Comparison of ENCODE assay signal across 37 cellular contexts in genomic region chr17:82819015-82819414, GRCh38. TPM values are rescaled to one million over a fixed set of nuclear protein-coding genes. Genes with fewer than 3 reads are reported as not detected.
"Had no signal": no experiment of that assay in that cellular context is flagged by ENCODE, and none has a peak within 500 bp of the region (broad histone marks: within the 10 kb centered on the region; RNA-seq: fewer than 3 reads in every experiment).

No MANE protein-coding gene starts in this region.

- H3K27me3 Mint-ChIP-seq: activated CD4-positive, alpha-beta memory T cell treated with anti-CD3 and anti-CD28 coated beads for 36 hours; activated CD4-positive, alpha-beta T cell treated with anti-CD3 and anti-CD28 coated beads, Interleukin-2, amount 10 ng/mL, durations not matched to agents 24 days and 14 days; activated naive CD4-positive, alpha-beta T cell treated with anti-CD3 and anti-CD28 coated beads, Interleukin-2, amount 10 ng/mL, durations not matched to agents 7 days and 5 days; activated naive CD8-positive, alpha-beta T cell treated with anti-CD3 and anti-CD28 coated beads, Interleukin-2, amount 10 ng/mL, durations not matched to agents 7 days and 5 days; naive thymus-derived CD8-positive, alpha-beta T cell had no signal

- H3K4me3 ChIP-seq: gastroesophageal sphincter, right atrium auricular region, smooth muscle cell, testis, transverse colon had no signal

- H3K27ac Mint-ChIP-seq: activated CD4-positive, alpha-beta memory T cell treated with anti-CD3 and anti-CD28 coated beads for 36 hours; activated CD4-positive, alpha-beta T cell treated with anti-CD3 and anti-CD28 coated beads, Interleukin-2, amount 10 ng/mL, durations not matched to agents 24 days and 14 days; activated naive CD4-positive, alpha-beta T cell treated with anti-CD3 and anti-CD28 coated beads, Interleukin-2, amount 10 ng/mL, durations not matched to agents 7 days and 5 days; activated naive CD8-positive, alpha-beta T cell treated with anti-CD3 and anti-CD28 coated beads, Interleukin-2, amount 10 ng/mL, durations not matched to agents 7 days and 5 days; activated T-helper 1 cell treated with anti-CD3 and anti-CD28 coated beads, Interleukin-12 subunit alpha, Interleukin-12 subunit beta, Interleukin-2, Interleukin-4 antibody, amounts not matched to agents 30 ng/mL and 10 ng/mL and 1 ng/mL, durations not matched to agents 14 hours and 24 hours and 36 hours had no signal

- H3K4me1 ChIP-seq: gastroesophageal sphincter, parathyroid adenoma, right atrium auricular region, testis had no signal

- H3K27ac ChIP-seq: brain microvascular endothelial cell, gastroesophageal sphincter, parathyroid adenoma, right atrium auricular region, testis, transverse colon, WERI-Rb-1 had no signal

- H3K36me3 ChIP-seq: brain microvascular endothelial cell had no signal

- DNase-seq: activated CD4-positive, alpha-beta memory T cell treated with anti-CD3 and anti-CD28 coated beads for 36 hours; activated CD4-positive, alpha-beta T cell treated with anti-CD3 and anti-CD28 coated beads, Interleukin-2, amount 10 ng/mL, durations not matched to agents 24 days and 14 days; activated CD4-positive, CD25-positive, alpha-beta regulatory T cell treated with anti-CD3 and anti-CD28 coated beads, Interleukin-2, amount 50 U/mL, for 72 hours; activated CD8-positive, alpha-beta memory T cell treated with anti-CD3 and anti-CD28 coated beads, Interleukin-2, amount 50 U/mL, for 4 hours; activated effector memory CD4-positive, alpha-beta T cell treated with anti-CD3 and anti-CD28 coated beads, Interleukin-2, amount 50 U/mL, for 16 hours; activated naive CD4-positive, alpha-beta T cell treated with anti-CD3 and anti-CD28 coated beads, Interleukin-2, amount 10 ng/mL, durations not matched to agents 7 days and 5 days; activated naive CD8-positive, alpha-beta T cell treated with anti-CD3 and anti-CD28 coated beads, Interleukin-2, amount 10 ng/mL, durations not matched to agents 7 days and 5 days; activated T-cell treated with anti-CD3 and anti-CD28 coated beads, Interleukin-2, amount 50 U/mL, for 1 hour; amniotic stem cell; brain microvascular endothelial cell; cortex of kidney; head of caudate nucleus; hippocampal formation; mammary epithelial cell; midbrain; naive thymus-derived CD8-positive, alpha-beta T cell; occipital lobe; stimulated activated CD4-positive, alpha-beta T cell treated with anti-CD3 and anti-CD28 coated beads, Interleukin-2, amount 100 ng/mL, for 24 hours; stimulated activated naive CD4-positive, alpha-beta T cell treated with Interleukin-2 at 50 U/mL for 16 hours; T-helper 9 cell; testis; transverse colon; WERI-Rb-1 had no signal

- H2AFZ ChIP-seq: parathyroid adenoma had no signal

- ATAC-seq: gastroesophageal sphincter; left colon; naive thymus-derived CD8-positive, alpha-beta T cell had no signal

- H3K4me3 Mint-ChIP-seq: activated CD4-positive, alpha-beta memory T cell treated with anti-CD3 and anti-CD28 coated beads for 36 hours; activated CD4-positive, alpha-beta T cell treated with anti-CD3 and anti-CD28 coated beads, Interleukin-2, amount 10 ng/mL, durations not matched to agents 24 days and 14 days; activated naive CD4-positive, alpha-beta T cell treated with anti-CD3 and anti-CD28 coated beads, Interleukin-2, amount 10 ng/mL, durations not matched to agents 7 days and 5 days; activated naive CD8-positive, alpha-beta T cell treated with anti-CD3 and anti-CD28 coated beads, Interleukin-2, amount 10 ng/mL, durations not matched to agents 7 days and 5 days; activated T-helper 1 cell treated with anti-CD3 and anti-CD28 coated beads, Interleukin-12 subunit alpha, Interleukin-12 subunit beta, Interleukin-2, Interleukin-4 antibody, amounts not matched to agents 30 ng/mL and 10 ng/mL and 1 ng/mL, durations not matched to agents 14 hours and 24 hours and 36 hours; neural crest cell had no signal

- H3K27me3 ChIP-seq: brain microvascular endothelial cell, gastroesophageal sphincter, right atrium auricular region, testis, transverse colon had no signal

- H3K9me3 ChIP-seq: testis had no signal

- H3K4me2 ChIP-seq: smooth muscle cell had no signal

- H3K9ac ChIP-seq: parathyroid adenoma had no signal

- H3K4me1 Mint-ChIP-seq: neural crest cell had no signal

RNA-seq across cellular contexts. Expression of gene ZNF750, which starts 20.8 kb away (rescaled TPM):
- total RNA-seq: activated CD4-positive, alpha-beta memory T cell treated with anti-CD3 and anti-CD28 coated beads for 36 hours; activated CD4-positive, alpha-beta T cell treated with anti-CD3 and anti-CD28 coated beads, Interleukin-2, amount 10 ng/mL, durations not matched to agents 24 days and 14 days; activated CD8-positive, alpha-beta memory T cell treated with anti-CD3 and anti-CD28 coated beads for 36 hours; activated naive CD8-positive, alpha-beta T cell treated with anti-CD3 and anti-CD28 coated beads, Interleukin-2, amount 10 ng/mL, durations not matched to agents 7 days and 5 days; activated T-helper 1 cell treated with anti-CD3 and anti-CD28 coated beads, Interleukin-12 subunit alpha, Interleukin-12 subunit beta, Interleukin-2, Interleukin-4 antibody, amounts not matched to agents 30 ng/mL and 10 ng/mL and 1 ng/mL, durations not matched to agents 14 hours and 24 hours and 36 hours; cardiac septum; cerebellum; fibroblast of lung; fibroblast of villous mesenchyme; left colon; liver; naive thymus-derived CD8-positive, alpha-beta T cell; neural crest cell; occipital lobe; right atrium auricular region; T-helper 1 cell treated with Interleukin-12 subunit alpha and Interleukin-12 subunit beta and Interleukin-4 antibody, amounts not matched to agents 30 ng/mL and 1 ng/mL, for 36 hours; transverse colon had no signal
- polyA plus RNA-seq: fibroblast of lung; naive thymus-derived CD8-positive, alpha-beta T cell had no signal
